ENCODE assay signal across 20 cellular contexts in genomic region chr6:43304361-43304760, GRCh38. TPM values are rescaled to one million over a fixed set of nuclear protein-coding genes. Genes with fewer than 3 reads are reported as not detected.
DNase-seq lines count a peak whose midpoint lies in the region; FAIRE-seq and TF ChIP-seq lines count a peak whose summit lies in the region.
"Had no signal": no experiment of that assay in that cellular context is flagged by ENCODE, and none has a peak within 500 bp of the region (broad histone marks: within the 10 kb centered on the region; RNA-seq: fewer than 3 reads in every experiment).

No MANE protein-coding gene starts in this region.

- H3K9me1 ChIP-seq in keratinocyte (ENCODE audit: control insufficient read depth, extremely low read depth, insufficient read depth, low read length): no peaks in the 10 kb centered on the region

- H3K36me3 Mint-ChIP-seq in endothelial cell (ENCODE audit: low read depth, unreplicated experiment): no peaks in the 10 kb centered on the region
- H3K36me3 Mint-ChIP-seq: CD14-positive monocyte; CD4-positive, alpha-beta memory T cell had no signal

- no peaks in the 10 kb centered on the region for H3K9me3 Mint-ChIP-seq in endothelial cell (ENCODE audit: unreplicated experiment)
- H3K9me3 Mint-ChIP-seq: CD14-positive monocyte; CD4-positive, alpha-beta memory T cell; H9 had no signal

- dilution Hi-C loops in keratinocyte (cut with MboI; ENCODE audit: extremely low pct_ligation_motif_present, low sequenced_read_pairs): no loop called here

- peaks cover 1% of the 10 kb centered on the region for H3K27me3 Mint-ChIP-seq in endothelial cell (ENCODE audit: unreplicated experiment)

- TF ChIP-seq CTCF in bronchial epithelial cell (IDR thresholded peaks at IDR 0.05; ENCODE audit: insufficient read depth, low read length, severe bottlenecking) (no peak), keratinocyte (optimal IDR thresholded peaks at IDR 0.05 in 1 of 3, IDR thresholded peaks at IDR 0.05 in 1 of 3, conservative IDR thresholded peaks at IDR 0.05 in 1 of 3; ENCODE audit: extremely low read depth in 1 of 3, insufficient read depth in 2 of 3, low read length in 3 of 3) (no peak), endothelial cell (IDR thresholded peaks at IDR 0.05; ENCODE audit: unreplicated experiment) (no peak)

- H3K9me3 ChIP-seq in keratinocyte (ENCODE audit: control insufficient read depth, low read depth, low read length) (no peaks in the 10 kb centered on the region), HAP-1 (no peaks in the 10 kb centered on the region)
- H3K9me3 ChIP-seq: A549, BLaER1 had no signal

- H3K27me3 ChIP-seq in bronchial epithelial cell (ENCODE audit: control insufficient read depth, insufficient read depth, low read length) (no peaks in the 10 kb centered on the region), keratinocyte (ENCODE audit: control insufficient read depth, extremely low read depth, insufficient read depth, low read length) (peaks cover 14% of the 10 kb centered on the region), HAP-1 (ENCODE audit: low read depth) (no peaks in the 10 kb centered on the region)
- H3K27me3 ChIP-seq: BLaER1 had no signal

- H3K36me3 ChIP-seq in bronchial epithelial cell (ENCODE audit: control insufficient read depth, insufficient read depth, low read length) (no peaks in the 10 kb centered on the region), keratinocyte (ENCODE audit: control insufficient read depth in 2 of 2, extremely low read depth in 1 of 2, insufficient read depth in 2 of 2, low read length in 2 of 2) (no peaks in the 10 kb centered on the region), HAP-1 (replicated peaks) (no peaks in the 10 kb centered on the region)
- H3K36me3 ChIP-seq: BLaER1 had no signal

- H3K4me1 Mint-ChIP-seq in endothelial cell (ENCODE audit: unreplicated experiment): no peaks in the 10 kb centered on the region

- H3K79me2 ChIP-seq in keratinocyte (ENCODE audit: control insufficient read depth, insufficient read depth, low read length): no peaks in the 10 kb centered on the region

- no peak overlapping the region for H3K4me3 Mint-ChIP-seq in endothelial cell (ENCODE audit: unreplicated experiment)
- H3K4me3 Mint-ChIP-seq: CD14-positive monocyte; CD4-positive, alpha-beta memory T cell; H9 had no signal

- H2AFZ ChIP-seq in keratinocyte (ENCODE audit: control insufficient read depth, low read length): no peak overlapping the region

- peak; percentile 36 for DNase-seq in activated effector memory CD4-positive, alpha-beta T cell treated with anti-CD3 and anti-CD28 coated beads, Interleukin-2, amount 50 U/mL, for 16 hours
- DNase-seq in activated effector memory CD4-positive, alpha-beta T cell treated with Interleukin-2 at 50 U/mL for 16 hours: no peak
- DNase-seq in bronchial epithelial cell (ENCODE audit: low read depth) (peak; percentile 25), keratinocyte (ENCODE audit: low read depth, low spot score) (no peak), NCI-H345 (lab: John Stamatoyannopoulos, UW) (no peak), HAP-1 (ENCODE audit: low spot score in 2 of 2) (no peak), endothelial cell (ENCODE audit: low spot score) (no peak)
- DNase-seq: CD4-positive, alpha-beta memory T cell; DMS153; DMS79; GDM1; GOT3; H9 had no signal

- H3K27ac Mint-ChIP-seq in endothelial cell (ENCODE audit: unreplicated experiment): no peak overlapping the region
- H3K27ac Mint-ChIP-seq: CD14-positive monocyte had no signal

- no peak overlapping the region for H3K9ac ChIP-seq in keratinocyte (ENCODE audit: control insufficient read depth, extremely low read depth, insufficient read depth, low read length)
- H3K9ac ChIP-seq: BLaER1 had no signal

- in situ Hi-C loops in HAP-1 (cut with MboI; ENCODE audit: low sequenced_read_pairs): no loop called here

- H4K20me1 ChIP-seq in keratinocyte (ENCODE audit: control insufficient read depth, extremely low read depth, insufficient read depth, low read length): no peaks in the 10 kb centered on the region

- H3K4me2 ChIP-seq in keratinocyte (ENCODE audit: control insufficient read depth, extremely low read depth, insufficient read depth, low read depth, low read length): no peak overlapping the region
- H3K4me2 ChIP-seq: A549, BLaER1 had no signal

- no peak overlapping the region for H3K27ac ChIP-seq in keratinocyte (ENCODE audit: control insufficient read depth, insufficient read depth, low read length)
- H3K27ac ChIP-seq: 22Rv1, A549, BLaER1 had no signal

- no peak overlapping the region for H3K4me3 ChIP-seq in bronchial epithelial cell (ENCODE audit: low read depth, low read length)
- H3K4me3 ChIP-seq in keratinocyte (ENCODE audit: control insufficient read depth in 2 of 3, extremely low read depth in 1 of 3, insufficient read depth in 2 of 3, low read depth in 1 of 3, low read length in 3 of 3): no peak overlapping the region
- no peak overlapping the region for H3K4me3 ChIP-seq in HAP-1
- H3K4me3 ChIP-seq: A549, BLaER1 had no signal

- FAIRE-seq in bronchial epithelial cell (lab: Jason Lieb, UNC) (peak; percentile 94), keratinocyte (lab: Jason Lieb, UNC) (peak; percentile 52)
- FAIRE-seq: A549, GM12892, GM18507 had no signal

- H3K4me1 ChIP-seq in keratinocyte (ENCODE audit: control insufficient read depth, extremely low read depth, insufficient read depth, low read length) (peaks cover 6% of the 10 kb centered on the region), HAP-1 (peaks cover 12% of the 10 kb centered on the region)

RNA-seq across cellular contexts. Expression of gene CRIP3, which starts 4.3 kb away (rescaled TPM):
- total RNA-seq in bronchial epithelial cell: not detected in 2 replicates
- 0.08 to 0.67 TPM (median 0.26 TPM) in 3 replicates for polyA plus RNA-seq in keratinocyte
- not detected for polyA plus RNA-seq in keratinocyte (2011; ENCODE audit: low read depth)
- polyA plus RNA-seq in keratinocyte (2011; cell fraction: cytosol; rRNA removed): 0.09 and 0.13 TPM in 2 replicates
- polyA plus RNA-seq in keratinocyte (2011; cell fraction: nucleus; rRNA removed): 1.9 and 3.2 TPM in 2 replicates
- not detected in 2 replicates for polyA plus RNA-seq in keratinocyte (2012; ENCODE audit: low replicate concordance)
- 1.9 TPM in 1 of 3 replicates, not detected in the others for polyA minus RNA-seq in keratinocyte
- not detected for polyA minus RNA-seq in keratinocyte (2011; cell fraction: cytosol; rRNA and poly(A)+ RNA removed)
- polyA minus RNA-seq in keratinocyte (2011; cell fraction: nucleus; rRNA and poly(A)+ RNA removed): 1.5 TPM in 1 of 2 replicates, not detected in the other
- total RNA-seq in endothelial cell (ENCODE audit: unreplicated experiment): 1.1 TPM
- polyA plus RNA-seq: CD4-positive, alpha-beta memory T cell had no signal

RNA-seq across cellular contexts. Expression of gene SLC22A7, which starts 6.3 kb away (rescaled TPM):
- total RNA-seq in bronchial epithelial cell (not detected in 2 replicates), endothelial cell (ENCODE audit: unreplicated experiment) (not detected)
- polyA plus RNA-seq in keratinocyte: not detected in 3 replicates
- polyA plus RNA-seq in keratinocyte (2011; ENCODE audit: low read depth): not detected
- polyA plus RNA-seq in keratinocyte (2011; cell fraction: cytosol; rRNA removed): not detected in 2 replicates
- polyA plus RNA-seq in keratinocyte (2011; cell fraction: nucleus; rRNA removed): not detected in 2 replicates
- not detected in 2 replicates for polyA plus RNA-seq in keratinocyte (2012; ENCODE audit: low replicate concordance)
- polyA minus RNA-seq in keratinocyte: not detected in 3 replicates
- polyA minus RNA-seq in keratinocyte (2011; cell fraction: cytosol; rRNA and poly(A)+ RNA removed): not detected
- not detected in 2 replicates for polyA minus RNA-seq in keratinocyte (2011; cell fraction: nucleus; rRNA and poly(A)+ RNA removed)
- total RNA-seq: CD4-positive, alpha-beta memory T cell; Daoy; H9 had no signal
- polyA plus RNA-seq: A549; CD14-positive monocyte; CD4-positive, alpha-beta memory T cell had no signal

Comparison
In these comparisons a context has a peak if more than half of its experiments do, and no peak if none do; other contexts are left out.
1. DNase-seq: peak in activated effector memory CD4-positive, alpha-beta T cell treated with anti-CD3 and anti-CD28 coated beads, Interleukin-2, amount 50 U/mL, for 16 hours (single experiment) and bronchial epithelial cell (single experiment); none in activated effector memory CD4-positive, alpha-beta T cell treated with Interleukin-2 at 50 U/mL for 16 hours (single experiment), keratinocyte (single experiment), NCI-H345 (single experiment), HAP-1 (0 of 2) and endothelial cell (single experiment).